Comparison of ENCODE assay signal across 30 cellular contexts in genomic region chr14:33700052-33700451, GRCh38.
"Had no signal": no experiment of that assay in that cellular context is flagged by ENCODE, and none has a peak within 500 bp of the region (broad histone marks: within the 10 kb centered on the region; RNA-seq: fewer than 3 reads in every experiment).

No MANE protein-coding gene starts in this region.

- H3K36me3 ChIP-seq: ascending aorta, SJSA1 had no signal

- H3K27ac ChIP-seq: ascending aorta, body of pancreas, RWPE1, SJSA1 had no signal

- H3K4me1 ChIP-seq: ascending aorta, SJSA1 had no signal

- H3K4me3 ChIP-seq: ascending aorta, body of pancreas, SJSA1 had no signal

- H3K27me3 ChIP-seq: ascending aorta, body of pancreas, SJSA1 had no signal

- H3K9me3 ChIP-seq: ascending aorta, SJSA1 had no signal

- ATAC-seq: activated CD8-positive, alpha-beta memory T cell treated with anti-CD3 and anti-CD28 coated beads, Interleukin-2, amount 10 ng/mL, durations not matched to agents 7 days and 5 days; activated naive CD4-positive, alpha-beta T cell treated with anti-CD3 and anti-CD28 coated beads, Interleukin-2, amount 50 U/mL, for 72 hours; activated naive CD8-positive, alpha-beta T cell treated with anti-CD3 and anti-CD28 coated beads, Interleukin-2, amount 50 U/mL, for 24 hours; activated T-cell treated with anti-CD3 and anti-CD28 coated beads, Interleukin-2, amount 50 U/mL, for 4 hours; body of pancreas; Panc1; SK-N-SH treated with all-trans-retinoic acid at 6 μM for 48 hours; WTC11 had no signal

- DNase-seq: activated CD4-positive, alpha-beta T cell treated with anti-CD3 and anti-CD28 coated beads for 1 hour; activated CD4-positive, alpha-beta T cell treated with anti-CD3 and anti-CD28 coated beads, Interleukin-2, amount 10 ng/mL, durations not matched to agents 24 days and 14 days; activated CD4-positive, alpha-beta T cell treated with anti-CD3 and anti-CD28 coated beads, Interleukin-2, amount 50 U/mL, for 48 hours; activated CD8-positive, alpha-beta memory T cell treated with anti-CD3 and anti-CD28 coated beads, Interleukin-2, amount 10 ng/mL, durations not matched to agents 7 days and 5 days; activated effector memory CD4-positive, alpha-beta T cell treated with anti-CD3 and anti-CD28 coated beads, Interleukin-2, amount 50 U/mL, for 16 hours; activated naive CD4-positive, alpha-beta T cell treated with Interleukin-2 at 50 U/mL for 16 hours; activated naive CD8-positive, alpha-beta T cell treated with anti-CD3 and anti-CD28 coated beads, Interleukin-2, amount 50 U/mL, for 24 hours; activated T-cell treated with anti-CD3 and anti-CD28 coated beads, Interleukin-2, amount 50 U/mL, for 4 hours; amniotic stem cell; body of pancreas; KBM-7; NCI-H1092; NCI-H1417; NCI-H1930; NCI-H2171; NCI-H345; NCI-H510A; NCI-H526 treated with DMSO at 0.1 percent for 48 hours; NCI-H82; OCI-M1; Right ventricle myocardium superior; SW 1271; T-helper 9 cell had no signal
